ENCODE assay signal across 8 cellular contexts in the genomic region with DNA sequence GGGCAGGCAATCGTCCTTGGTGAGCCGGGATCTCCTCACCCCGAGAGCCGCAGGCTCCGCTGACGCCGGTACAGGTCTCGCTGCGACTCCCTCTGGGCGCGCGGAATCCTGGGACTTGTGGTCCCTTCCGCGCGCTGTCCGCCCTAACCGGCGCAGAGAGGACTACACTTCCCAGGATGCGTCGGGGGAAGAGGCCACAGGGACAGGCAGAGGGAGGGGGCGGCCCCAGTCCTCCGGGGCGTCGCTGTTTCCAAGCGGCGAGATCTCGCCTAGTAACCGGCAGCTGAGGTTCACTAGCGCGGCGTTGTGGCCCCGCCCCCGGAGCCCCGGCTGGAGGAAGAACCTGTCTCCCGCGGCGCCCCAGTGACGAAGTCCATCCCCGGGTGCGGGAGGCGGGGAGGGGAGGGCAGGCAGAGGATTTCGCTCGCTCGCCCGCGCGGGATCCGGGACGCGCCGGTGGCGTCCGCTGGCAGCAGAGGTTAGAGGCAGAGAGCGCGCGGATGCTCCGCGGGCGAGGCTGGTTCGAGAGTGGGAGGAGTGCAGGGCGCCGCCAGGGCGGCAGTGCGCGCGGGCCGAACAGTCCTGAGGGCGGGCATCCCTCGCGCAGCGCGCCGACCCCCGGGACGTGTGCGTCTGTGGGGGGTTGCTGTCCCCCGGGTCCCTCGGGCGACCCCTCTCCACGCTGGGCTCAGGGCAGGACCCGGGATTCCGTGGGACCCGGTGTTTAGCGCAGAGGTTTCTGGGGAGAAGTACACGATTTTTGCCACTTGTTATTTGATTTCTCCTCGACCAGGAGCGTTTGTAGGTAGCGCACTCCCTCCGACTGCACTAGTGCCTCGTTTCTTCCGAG. TPM values are rescaled to one million over a fixed set of nuclear protein-coding genes. Genes with fewer than 3 reads are reported as not detected.
DNase-seq lines count a peak whose midpoint lies in the region; ATAC-seq and TF ChIP-seq lines count a peak whose summit lies in the region.

A gene (plus strand): TSS at position 363 of the 850 bp plus-strand sequence. CDS start 1,400 bp downstream, outside the sequence.

- H4K20me1 ChIP-seq in DOHH2 (ENCODE audit: control insufficient read depth, insufficient read depth, low read depth, low read length) (no peaks in the 10 kb centered on the region), GM23338 (replicated peaks; ENCODE audit: insufficient read depth) (no peaks in the 10 kb centered on the region; the same call in 1 of the 2 replicates)

- peaks cover 34% of the 10 kb centered on the region for H3K36me3 ChIP-seq in DOHH2 (ENCODE audit: control insufficient read depth, low read length)
- H3K36me3 ChIP-seq in GM23338 (ENCODE audit: insufficient read depth), result no peaks in the 10 kb centered on the region

- H3K27me3 ChIP-seq in DOHH2 (ENCODE audit: control insufficient read depth, low read length) (no peaks in the 10 kb centered on the region), GM23338 (ENCODE audit: insufficient read depth) (peaks cover 41% of the 10 kb centered on the region)

- no peaks in the 10 kb centered on the region for H3K9me3 Mint-ChIP-seq in GM23338
- no peaks in the 10 kb centered on the region for H3K9me3 Mint-ChIP-seq in activated T-helper 2 cell treated with anti-CD3 and anti-CD28 coated beads, Interferon-gamma antibody, Interleukin-2, Interleukin-4, amounts not matched to agents 10 μg/mL and 5 μg/mL and 100 μg/mL, durations not matched to agents 14 hours and 24 hours and 36 hours
- no peaks in the 10 kb centered on the region for H3K9me3 Mint-ChIP-seq in naive thymus-derived CD8-positive, alpha-beta T cell

- peak within 1 kb of the TSS; percentile 82 for H3K4me3 Mint-ChIP-seq in GM23338
- H3K4me3 Mint-ChIP-seq in activated T-helper 2 cell treated with anti-CD3 and anti-CD28 coated beads, Interferon-gamma antibody, Interleukin-2, Interleukin-4, amounts not matched to agents 10 μg/mL and 5 μg/mL and 100 μg/mL, durations not matched to agents 14 hours and 24 hours and 36 hours (ENCODE audit: low read depth), result peak within 1 kb of the TSS; percentile 89
- H3K4me3 Mint-ChIP-seq in naive thymus-derived CD8-positive, alpha-beta T cell, result peak within 1 kb of the TSS; percentile 90 to 99 (median 94)

- peak; percentile 100 for DNase-seq in GM23338 (ENCODE audit: low spot score)
- DNase-seq in LHCN-M2 (ENCODE audit: low read depth), result peak; percentile 99
- DNase-seq in RPMI7951 (ENCODE audit: low read depth), result peak; percentile 99
- peak; percentile 99 for DNase-seq in activated T-helper 2 cell treated with anti-CD3 and anti-CD28 coated beads, Interferon-gamma antibody, Interleukin-2, Interleukin-4, amounts not matched to agents 10 μg/mL and 5 μg/mL and 100 μg/mL, durations not matched to agents 14 hours and 24 hours and 36 hours (ENCODE audit: low spot score)
- DNase-seq in fibroblast of mammary gland (ENCODE audit: low read depth), result peak; percentile 98
- DNase-seq in naive thymus-derived CD8-positive, alpha-beta T cell, result peak; percentile 95 to 99 (median 98)
- peak; percentile 95 to 98 (median 96) for DNase-seq in stimulated activated naive CD4-positive, alpha-beta T cell (lab: John Stamatoyannopoulos, UW)

- H3K27ac Mint-ChIP-seq in GM23338, result peak within 1 kb of the TSS; percentile 71; the same call in 1 of the 2 replicates
- peak within 1 kb of the TSS; percentile 64 for H3K27ac Mint-ChIP-seq in activated T-helper 2 cell treated with anti-CD3 and anti-CD28 coated beads, Interferon-gamma antibody, Interleukin-2, Interleukin-4, amounts not matched to agents 10 μg/mL and 5 μg/mL and 100 μg/mL, durations not matched to agents 14 hours and 24 hours and 36 hours
- H3K27ac Mint-ChIP-seq in naive thymus-derived CD8-positive, alpha-beta T cell, result peak within 1 kb of the TSS; percentile 1 to 96 (median 88)

- H2AFZ ChIP-seq in GM23338, result peak within 1 kb of the TSS; percentile 99

- H3K9me2 ChIP-seq in DOHH2 (replicated peaks; ENCODE audit: control insufficient read depth, low read length) (no peaks in the 10 kb centered on the region), GM23338 (ENCODE audit: insufficient read depth) (no peaks in the 10 kb centered on the region)

- H3K79me2 ChIP-seq in DOHH2 (ENCODE audit: control insufficient read depth, low read length), result peaks cover 55% of the 10 kb centered on the region
- H3K79me2 ChIP-seq in GM23338 (replicated peaks; ENCODE audit: insufficient read depth), result no peaks in the 10 kb centered on the region

- H3K4me3 ChIP-seq in DOHH2 (ENCODE audit: low read length), result peak within 1 kb of the TSS; percentile 76
- H3K4me3 ChIP-seq in GM23338, result peak within 1 kb of the TSS; percentile 81
- H3K4me3 ChIP-seq in fibroblast of mammary gland (ENCODE audit: control insufficient read depth, low read depth, low read length), result peak within 1 kb of the TSS; percentile 83

- no peaks in the 10 kb centered on the region; the same call in 2 of the 3 replicates for H3K36me3 Mint-ChIP-seq in GM23338 (ENCODE audit: low read depth)
- H3K36me3 Mint-ChIP-seq in activated T-helper 2 cell treated with anti-CD3 and anti-CD28 coated beads, Interferon-gamma antibody, Interleukin-2, Interleukin-4, amounts not matched to agents 10 μg/mL and 5 μg/mL and 100 μg/mL, durations not matched to agents 14 hours and 24 hours and 36 hours (ENCODE audit: low read depth), result peaks cover 3% of the 10 kb centered on the region
- no peaks in the 10 kb centered on the region for H3K36me3 Mint-ChIP-seq in naive thymus-derived CD8-positive, alpha-beta T cell

- no peaks in the 10 kb centered on the region; the same call in 1 of the 2 replicates for H3K9me3 ChIP-seq in DOHH2 (ENCODE audit: control insufficient read depth, insufficient read depth, low read length)

- TF ChIP-seq CTCF in DOHH2 (IDR thresholded peaks at IDR 0.05; ENCODE audit: low read depth, low read length, poor library complexity, severe bottlenecking), result peak; percentile 48
- peak in 1 of 2 experiments; percentile 23; a peak in 2 of 4 replicates for TF ChIP-seq CTCF in GM23338 (conservative IDR thresholded peaks at IDR 0.05; ENCODE audit: low read depth in 2 of 2)
- TF ChIP-seq CTCF in fibroblast of mammary gland (conservative IDR thresholded peaks at IDR 0.05; ENCODE audit: control insufficient read depth, insufficient read depth, low read depth, low read length), result no peak

- H3K27ac ChIP-seq in DOHH2 (ENCODE audit: low read depth, low read length) (peak within 1 kb of the TSS; percentile 69), GM23338 (ENCODE audit: low read depth) (no peak within 1 kb of the TSS)

- peaks cover 11% of the 10 kb centered on the region for H3F3A ChIP-seq in DOHH2 (ENCODE audit: control insufficient read depth, insufficient read depth)
- H3F3A ChIP-seq in GM23338 (replicated peaks; ENCODE audit: low read depth), result peaks cover 3% of the 10 kb centered on the region; the same call in 1 of the 2 replicates

- H3K27me3 Mint-ChIP-seq in GM23338 (ENCODE audit: insufficient read depth, low read depth, poor library complexity), result peaks cover 36% of the 10 kb centered on the region
- peaks cover 76% of the 10 kb centered on the region for H3K27me3 Mint-ChIP-seq in activated T-helper 2 cell treated with anti-CD3 and anti-CD28 coated beads, Interferon-gamma antibody, Interleukin-2, Interleukin-4, amounts not matched to agents 10 μg/mL and 5 μg/mL and 100 μg/mL, durations not matched to agents 14 hours and 24 hours and 36 hours (ENCODE audit: low read depth)
- peaks cover 23 to 51% (median 31%) of the 10 kb centered on the region in 5 donors for H3K27me3 Mint-ChIP-seq in naive thymus-derived CD8-positive, alpha-beta T cell

- H3K4me1 ChIP-seq in DOHH2 (ENCODE audit: control insufficient read depth, low read length), result peaks cover 52% of the 10 kb centered on the region
- peaks cover 6% of the 10 kb centered on the region for H3K4me1 ChIP-seq in GM23338 (ENCODE audit: insufficient read depth)

- intact Hi-C loops in activated T-helper 2 cell treated with anti-CD3 and anti-CD28 coated beads, Interferon-gamma antibody, Interleukin-2, Interleukin-4, amounts not matched to agents 10 μg/mL and 5 μg/mL and 100 μg/mL, durations not matched to agents 14 hours and 24 hours and 36 hours (cut with micrococcal nuclease), result loop anchor here (1.0 to 10.0 kb wide), 10 partner anchors 43 to 756 kb away; a partner anchor contains a TSS

- peaks cover 6% of the 10 kb centered on the region for H3K4me1 Mint-ChIP-seq in GM23338
- H3K4me1 Mint-ChIP-seq in activated T-helper 2 cell treated with anti-CD3 and anti-CD28 coated beads, Interferon-gamma antibody, Interleukin-2, Interleukin-4, amounts not matched to agents 10 μg/mL and 5 μg/mL and 100 μg/mL, durations not matched to agents 14 hours and 24 hours and 36 hours (ENCODE audit: low read depth), result peaks cover 17% of the 10 kb centered on the region
- peaks cover 6 to 21% (median 14%) of the 10 kb centered on the region in 4 donors for H3K4me1 Mint-ChIP-seq in naive thymus-derived CD8-positive, alpha-beta T cell

- ATAC-seq in GM23338, result peak; percentile 96
- peak; percentile 90 to 95 for ATAC-seq in naive thymus-derived CD8-positive, alpha-beta T cell

- POLR2A ChIA-PET in naive thymus-derived CD8-positive, alpha-beta T cell (lab: Charles Lee), result interaction anchor here (0.5 to 1.1 kb wide), 4 partner anchors 81 to 796 kb away, joined by 3 to 4 read pairs (median 4); a partner anchor contains a TSS

- H3K4me2 ChIP-seq in DOHH2 (ENCODE audit: low read length), result peak within 1 kb of the TSS; percentile 88
- peak within 1 kb of the TSS; percentile 100 for H3K4me2 ChIP-seq in GM23338

TF ChIP-seq in GM23338, 12 proteins besides CTCF, POLR2A, EP300 and RAD21 (continues in another document):
- TF ChIP-seq EZH2 (IDR thresholded peaks at IDR 0.05; ENCODE audit: low read depth, unreplicated experiment) (no peak), ZNF114 (CRISPR knock-in tag; IDR thresholded peaks at IDR 0.05) (no peak), STAT1 (IDR thresholded peaks at IDR 0.05; ENCODE audit: unreplicated experiment) (no peak), CREB1 (CRISPR knock-in tag; IDR thresholded peaks at IDR 0.05; ENCODE audit: low read depth) (peak; percentile 65), JUNB (IDR thresholded peaks at IDR 0.05; ENCODE audit: unreplicated experiment) (no peak), EZH2phosphoT487 (IDR thresholded peaks at IDR 0.05; ENCODE audit: unreplicated experiment) (no peak), ZNF331 (CRISPR knock-in tag; IDR thresholded peaks at IDR 0.05; ENCODE audit: low read depth) (no peak)

RNA-seq across cellular contexts. Expression of the gene that starts here (rescaled TPM):
- total RNA-seq in GM23338 (2014; rRNA removed; shearing (Covaris generic)), result 1.1 and 6.2 TPM in 2 replicates
- polyA plus RNA-seq in GM23338 (2016; fragmentation: Nextera tagmentation; extraction: Ambion mirVana), result 1.6 and 2.7 TPM in 2 replicates
- total RNA-seq in LHCN-M2 (2014; rRNA removed), result 0.32 and 0.34 TPM in 2 replicates
- polyA plus RNA-seq in LHCN-M2 (2012), result 0.17 TPM
- 0.72 and 2.1 TPM in 2 replicates for total RNA-seq in RPMI7951 (2014; rRNA removed; shearing (Covaris generic))
- total RNA-seq in activated T-helper 2 cell treated with anti-CD3 and anti-CD28 coated beads, Interferon-gamma antibody, Interleukin-2, Interleukin-4, amounts not matched to agents 10 μg/mL and 5 μg/mL and 100 μg/mL, durations not matched to agents 14 hours and 24 hours and 36 hours, result 0.23 and 0.25 TPM in 2 replicates
- 1 to 10 TPM; 1.4 to 3.3 TPM for total RNA-seq in naive thymus-derived CD8-positive, alpha-beta T cell
- under 1 TPM in 1 of 3 donors, not detected in 2; 0.03 TPM for polyA plus RNA-seq in naive thymus-derived CD8-positive, alpha-beta T cell

Comparison
In these comparisons a context has a peak if more than half of its experiments do, and no peak if none do; other contexts are left out.
1. Peak in DNase-seq in LHCN-M2; RNA of the gene not detected or under 1 TPM.
2. Peak in DNase-seq in activated T-helper 2 cell treated with anti-CD3 and anti-CD28 coated beads, Interferon-gamma antibody, Interleukin-2, Interleukin-4, amounts not matched to agents 10 μg/mL and 5 μg/mL and 100 μg/mL, durations not matched to agents 14 hours and 24 hours and 36 hours; RNA of the gene not detected or under 1 TPM.